Comparison of ENCODE assay signal across 11 cellular contexts in genomic region chr12:106096376-106096775, GRCh38. TPM values are rescaled to one million over a fixed set of nuclear protein-coding genes. Genes with fewer than 3 reads are reported as not detected.
DNase-seq lines count a peak whose midpoint lies in the region; ATAC-seq and TF ChIP-seq lines count a peak whose summit lies in the region.
"Had no signal": no experiment of that assay in that cellular context is flagged by ENCODE, and none has a peak within 500 bp of the region (broad histone marks: within the 10 kb centered on the region; RNA-seq: fewer than 3 reads in every experiment).

No MANE protein-coding gene starts in this region.

- H3K4me1 ChIP-seq in SK-N-SH (ENCODE audit: control insufficient read depth in 1 of 2, insufficient read depth in 2 of 2, low read depth in 1 of 2, low read length in 1 of 2) = peaks cover 0 to 14% of the 10 kb centered on the region in 2 experiments; a peak in 2 of 4 replicates

- no peak for TF ChIP-seq EP300 in SK-N-SH (IDR thresholded peaks at IDR 0.05; ENCODE audit: borderline replicate concordance in 1 of 2, low read depth in 1 of 2, low read length in 1 of 2)

- peaks cover 22% of the 10 kb centered on the region for H3F3A ChIP-seq in SK-N-SH (replicated peaks; ENCODE audit: insufficient read depth)

- no peak overlapping the region for H3K4me3 Mint-ChIP-seq in activated CD8-positive, alpha-beta T cell treated with anti-CD3 and anti-CD28 coated beads, Interleukin-2, amount 10 ng/mL, durations not matched to agents 7 days and 5 days
- H3K4me3 Mint-ChIP-seq: T-helper 1 cell treated with Interleukin-12 subunit alpha and Interleukin-12 subunit beta and Interleukin-4 antibody, amounts not matched to agents 30 μg/mL and 1 μg/mL, for 36 hours had no signal

- POLR2A ChIA-PET in activated CD8-positive, alpha-beta T cell treated with anti-CD3 and anti-CD28 coated beads, Interleukin-2, amount 10 ng/mL, durations not matched to agents 7 days and 5 days (lab: Charles Lee) = no interaction called here
- POLR2A ChIA-PET in SK-N-SH (lab: Yijun Ruan, JAX) = no interaction called here

- no peaks in the 10 kb centered on the region for H3K9me2 ChIP-seq in SK-N-SH

- H3K4me3 ChIP-seq in SK-N-SH (ENCODE audit: low read depth in 2 of 2, low read length in 1 of 2) = no peak overlapping the region

- H3K9me3 Mint-ChIP-seq in activated CD8-positive, alpha-beta T cell treated with anti-CD3 and anti-CD28 coated beads, Interleukin-2, amount 10 ng/mL, durations not matched to agents 7 days and 5 days (ENCODE audit: insufficient read depth) = no peaks in the 10 kb centered on the region
- H3K9me3 Mint-ChIP-seq: activated T-helper 2 cell treated with anti-CD3 and anti-CD28 coated beads, Interferon-gamma antibody, Interleukin-2, Interleukin-4, amounts not matched to agents 10 μg/mL and 5 μg/mL and 100 μg/mL, durations not matched to agents 14 hours and 24 hours and 36 hours; T-helper 1 cell treated with Interleukin-12 subunit alpha and Interleukin-12 subunit beta and Interleukin-4 antibody, amounts not matched to agents 30 μg/mL and 1 μg/mL, for 36 hours had no signal

- H3K27ac Mint-ChIP-seq in activated CD8-positive, alpha-beta T cell treated with anti-CD3 and anti-CD28 coated beads, Interleukin-2, amount 10 ng/mL, durations not matched to agents 7 days and 5 days = no peak overlapping the region
- H3K27ac Mint-ChIP-seq: activated T-helper 2 cell treated with anti-CD3 and anti-CD28 coated beads, Interferon-gamma antibody, Interleukin-2, Interleukin-4, amounts not matched to agents 10 μg/mL and 5 μg/mL and 100 μg/mL, durations not matched to agents 14 hours and 24 hours and 36 hours; T-helper 1 cell treated with Interleukin-12 subunit alpha and Interleukin-12 subunit beta and Interleukin-4 antibody, amounts not matched to agents 30 μg/mL and 1 μg/mL, for 36 hours had no signal

- no peaks in the 10 kb centered on the region for H3K9me3 ChIP-seq in SK-N-SH

- 74% methylated on average over 10 of the region's 12 CpGs for WGBS in SK-N-SH (ENCODE audit: low lambda C conversion rate)

- peak overlapping the region; percentile 1 for H3K27ac ChIP-seq in substantia nigra (ENCODE audit: low read depth, low read length, poor library complexity, severe bottlenecking)
- H3K27ac ChIP-seq in SK-N-SH (ENCODE audit: low read depth in 2 of 2, low read length in 1 of 2) = no peak overlapping the region

- no peaks in the 10 kb centered on the region for H3K27me3 ChIP-seq in SK-N-SH (ENCODE audit: insufficient read depth)

- H3K4me2 ChIP-seq in SK-N-SH = no peak overlapping the region

- H3K79me2 ChIP-seq in SK-N-SH (ENCODE audit: insufficient read depth) = peaks cover 97% of the 10 kb centered on the region

- no peak for TF ChIP-seq RAD21 in SK-N-SH (IDR thresholded peaks at IDR 0.05; ENCODE audit: low read length)

- TF ChIP-seq CTCF in SK-N-SH (IDR thresholded peaks at IDR 0.05) = no peak

- no peak overlapping the region for H2AFZ ChIP-seq in SK-N-SH (ENCODE audit: low read depth)

- peaks cover 25 to 39% of the 10 kb centered on the region in 2 experiments for H3K36me3 ChIP-seq in SK-N-SH (replicated peaks in 1 of 2; ENCODE audit: control insufficient read depth in 1 of 2, insufficient read depth in 2 of 2, low read length in 1 of 2)

- CTCF ChIA-PET in activated CD8-positive, alpha-beta T cell treated with anti-CD3 and anti-CD28 coated beads, Interleukin-2, amount 10 ng/mL, durations not matched to agents 7 days and 5 days (lab: Charles Lee) = no interaction called here
- CTCF ChIA-PET in SK-N-SH (lab: Yijun Ruan, JAX) = no interaction called here

- H3K36me3 Mint-ChIP-seq in activated CD8-positive, alpha-beta T cell treated with anti-CD3 and anti-CD28 coated beads, Interleukin-2, amount 10 ng/mL, durations not matched to agents 7 days and 5 days (ENCODE audit: low read depth) = no peaks in the 10 kb centered on the region

- peaks cover 19% of the 10 kb centered on the region for H3K27me3 Mint-ChIP-seq in activated CD8-positive, alpha-beta T cell treated with anti-CD3 and anti-CD28 coated beads, Interleukin-2, amount 10 ng/mL, durations not matched to agents 7 days and 5 days (ENCODE audit: low read depth)

- no peak overlapping the region for H3K9ac ChIP-seq in SK-N-SH

- H4K20me1 ChIP-seq in SK-N-SH (ENCODE audit: insufficient read depth) = no peaks in the 10 kb centered on the region

- peak; percentile 43 for ATAC-seq in esophagus mucosa
- ATAC-seq in activated CD8-positive, alpha-beta T cell treated with anti-CD3 and anti-CD28 coated beads, Interleukin-2, amount 10 ng/mL, durations not matched to agents 7 days and 5 days = no peak
- ATAC-seq in HG03460 (IDR thresholded peaks at IDR 0.05; ENCODE audit: unreplicated experiment) = no peak

- peak; percentile 76 for DNase-seq in NCI-H69 (lab: John Stamatoyannopoulos, UW)
- DNase-seq in lung microvascular endothelial cell (ENCODE audit: low read depth in 2 of 2) = peak; percentile 24 to 65
- DNase-seq in substantia nigra (lab: John Stamatoyannopoulos, UW) = no peak
- DNase-seq in activated naive CD4-positive, alpha-beta T cell treated with anti-CD3 and anti-CD28 coated beads, Interleukin-2, amount 50 U/mL, for 16 hours = no peak
- no peak for DNase-seq in activated CD8-positive, alpha-beta T cell treated with anti-CD3 and anti-CD28 coated beads, Interleukin-2, amount 10 ng/mL, durations not matched to agents 7 days and 5 days
- DNase-seq in SK-N-SH = no peak
- DNase-seq: KG1 had no signal

- no peaks in the 10 kb centered on the region for H3K4me1 Mint-ChIP-seq in activated CD8-positive, alpha-beta T cell treated with anti-CD3 and anti-CD28 coated beads, Interleukin-2, amount 10 ng/mL, durations not matched to agents 7 days and 5 days (ENCODE audit: low read depth)

TF ChIP-seq in SK-N-SH, 30 proteins besides CTCF, POLR2A, EP300 and RAD21:
- TF ChIP-seq, protein P1, sequence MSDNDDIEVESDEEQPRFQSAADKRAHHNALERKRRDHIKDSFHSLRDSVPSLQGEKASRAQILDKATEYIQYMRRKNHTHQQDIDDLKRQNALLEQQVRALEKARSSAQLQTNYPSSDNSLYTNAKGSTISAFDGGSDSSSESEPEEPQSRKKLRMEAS (IDR thresholded peaks at IDR 0.05; ENCODE audit: low read depth) = no peak
- no peak for TF ChIP-seq FOXJ3 (CRISPR knock-in tag; IDR thresholded peaks at IDR 0.05)

RNA-seq across cellular contexts. Expression of gene NUAK1, which starts 42.4 kb away (rescaled TPM):
- total RNA-seq in esophagus mucosa (1.7 TPM), lung microvascular endothelial cell (21.4 and 32.5 TPM in 2 replicates)
- total RNA-seq in activated CD8-positive, alpha-beta T cell treated with anti-CD3 and anti-CD28 coated beads, Interleukin-2, amount 10 ng/mL, durations not matched to agents 7 days and 5 days = not detected
- 8.1 and 11.3 TPM in 2 replicates for polyA plus RNA-seq in SK-N-SH (2012; rRNA removed)
- 9.5 and 10.7 TPM in 2 replicates for polyA plus RNA-seq in SK-N-SH (2012; cell fraction: cytosol; rRNA removed)
- 12.0 and 18.7 TPM in 2 replicates for polyA plus RNA-seq in SK-N-SH (2012; cell fraction: nucleus; rRNA removed)

Comparison
In these comparisons a context has a peak if more than half of its experiments do, and no peak if none do; other contexts are left out.
1. DNase-seq: peak in NCI-H69 (single experiment) and lung microvascular endothelial cell (2 of 2); none in substantia nigra (0 of 49), activated naive CD4-positive, alpha-beta T cell treated with anti-CD3 and anti-CD28 coated beads, Interleukin-2, amount 50 U/mL, for 16 hours (single experiment), activated CD8-positive, alpha-beta T cell treated with anti-CD3 and anti-CD28 coated beads, Interleukin-2, amount 10 ng/mL, durations not matched to agents 7 days and 5 days (single experiment) and SK-N-SH (single experiment).